20 cellular contexts compared by ENCODE assay signal in the genomic region with DNA sequence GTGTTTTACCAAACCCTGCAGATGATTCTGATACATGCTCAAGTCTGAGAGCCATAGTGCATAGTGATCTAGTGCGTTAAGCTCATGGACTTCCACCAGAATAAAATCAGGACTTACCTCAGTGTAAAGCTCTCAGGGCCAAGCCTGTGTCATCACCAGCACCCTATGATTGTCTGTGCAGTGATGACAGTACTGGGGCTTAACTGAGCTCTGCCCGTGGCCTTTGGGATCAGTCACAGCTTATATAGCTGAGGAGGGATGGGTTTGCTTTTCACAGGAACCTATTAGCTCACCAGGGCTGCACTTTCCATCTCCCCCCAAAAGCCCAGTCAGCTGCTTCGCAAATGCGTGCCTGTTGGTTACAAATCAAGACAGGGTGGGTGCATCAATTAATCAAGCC.
"Had no signal": no experiment of that assay in that cellular context is flagged by ENCODE, and none has a peak within 500 bp of the region (broad histone marks: within the 10 kb centered on the region; RNA-seq: fewer than 3 reads in every experiment).

No MANE protein-coding gene starts in this region.

- H3K4me3 Mint-ChIP-seq: activated CD4-positive, alpha-beta T cell treated with anti-CD3 and anti-CD28 coated beads, Interleukin-2, amount 10 ng/mL, durations not matched to agents 24 days and 14 days; activated CD8-positive, alpha-beta T cell treated with anti-CD3 and anti-CD28 coated beads for 36 hours; activated naive CD4-positive, alpha-beta T cell treated with anti-CD3 and anti-CD28 coated beads, Interleukin-2, amount 10 ng/mL, durations not matched to agents 7 days and 5 days; activated T-cell treated with anti-CD3 and anti-CD28 coated beads, Interleukin-2, amount 50 U/mL, for 4 hours; dendritic cell treated with granulocyte-macrophage colony-stimulating factor and Interleukin-4, amounts not matched to agents 40 ng/mL and 50 ng/mL, for 4 days; immature natural killer cell; memory B cell; naive B cell; neural crest cell; stimulated activated memory B cell treated with anti-CD40 and anti-IgM and Interleukin-4, amounts not matched to agents 10 μg/mL and 1 μg/mL and 100 μg/mL, for 72 hours had no signal

- ATAC-seq: activated CD8-positive, alpha-beta T cell treated with anti-CD3 and anti-CD28 coated beads for 36 hours; activated T-cell treated with anti-CD3 and anti-CD28 coated beads, Interleukin-2, amount 50 U/mL, for 4 hours; left ventricle myocardium superior; mucosa of descending colon; stimulated activated memory B cell treated with anti-CD40 and anti-IgM and Interleukin-4, amounts not matched to agents 10 μg/mL and 1 μg/mL and 100 μg/mL, for 72 hours had no signal

- H3K9me3 ChIP-seq: heart left ventricle, mucosa of descending colon, right atrium auricular region, thyroid gland had no signal

- H3K27ac Mint-ChIP-seq: activated CD4-positive, alpha-beta T cell treated with anti-CD3 and anti-CD28 coated beads, Interleukin-2, amount 10 ng/mL, durations not matched to agents 24 days and 14 days; activated CD8-positive, alpha-beta T cell treated with anti-CD3 and anti-CD28 coated beads for 36 hours; activated naive CD4-positive, alpha-beta T cell treated with anti-CD3 and anti-CD28 coated beads, Interleukin-2, amount 10 ng/mL, durations not matched to agents 7 days and 5 days; dendritic cell treated with granulocyte-macrophage colony-stimulating factor and Interleukin-4, amounts not matched to agents 40 ng/mL and 50 ng/mL, for 4 days; memory B cell; naive B cell; progenitor cell of endocrine pancreas; stimulated activated memory B cell treated with anti-CD40 and anti-IgM and Interleukin-4, amounts not matched to agents 10 μg/mL and 1 μg/mL and 100 μg/mL, for 72 hours had no signal

- H3K36me3 ChIP-seq: right atrium auricular region, thyroid gland had no signal

- H3K27me3 Mint-ChIP-seq: activated CD4-positive, alpha-beta T cell treated with anti-CD3 and anti-CD28 coated beads, Interleukin-2, amount 10 ng/mL, durations not matched to agents 24 days and 14 days; activated CD8-positive, alpha-beta T cell treated with anti-CD3 and anti-CD28 coated beads for 36 hours; activated naive CD4-positive, alpha-beta T cell treated with anti-CD3 and anti-CD28 coated beads, Interleukin-2, amount 10 ng/mL, durations not matched to agents 7 days and 5 days; dendritic cell treated with granulocyte-macrophage colony-stimulating factor and Interleukin-4, amounts not matched to agents 40 ng/mL and 50 ng/mL, for 4 days; memory B cell; naive B cell; progenitor cell of endocrine pancreas; stimulated activated memory B cell treated with anti-CD40 and anti-IgM and Interleukin-4, amounts not matched to agents 10 μg/mL and 1 μg/mL and 100 μg/mL, for 72 hours had no signal

- H3K4me3 ChIP-seq: heart left ventricle, mucosa of descending colon, right atrium auricular region, skin epidermis, thyroid gland had no signal

- DNase-seq: activated CD4-positive, alpha-beta T cell treated with anti-CD3 and anti-CD28 coated beads, Interleukin-2, amount 10 ng/mL, durations not matched to agents 24 days and 14 days; activated CD8-positive, alpha-beta T cell treated with anti-CD3 and anti-CD28 coated beads for 36 hours; activated naive CD4-positive, alpha-beta T cell treated with anti-CD3 and anti-CD28 coated beads, Interleukin-2, amount 10 ng/mL, durations not matched to agents 7 days and 5 days; activated T-cell treated with anti-CD3 and anti-CD28 coated beads, Interleukin-2, amount 50 U/mL, for 4 hours; cerebellar nuclear complex; effector CD8-positive, alpha-beta T cell; heart left ventricle; immature natural killer cell; left ventricle myocardium superior; mucosa of descending colon; naive B cell; stimulated activated CD4-positive, alpha-beta T cell treated with anti-CD3 and anti-CD28 coated beads, Interleukin-4, amount 100 ng/mL, for 24 hours; thyroid gland had no signal

- H3K4me1 Mint-ChIP-seq: activated naive CD4-positive, alpha-beta T cell treated with anti-CD3 and anti-CD28 coated beads, Interleukin-2, amount 10 ng/mL, durations not matched to agents 7 days and 5 days; memory B cell; neural crest cell had no signal

- H3K27ac ChIP-seq: right atrium auricular region, thyroid gland had no signal

- H3K27me3 ChIP-seq: heart left ventricle, right atrium auricular region, thyroid gland had no signal

- H3K9me3 Mint-ChIP-seq: activated CD8-positive, alpha-beta T cell treated with anti-CD3 and anti-CD28 coated beads for 36 hours; activated naive CD4-positive, alpha-beta T cell treated with anti-CD3 and anti-CD28 coated beads, Interleukin-2, amount 10 ng/mL, durations not matched to agents 7 days and 5 days; activated T-cell treated with anti-CD3 and anti-CD28 coated beads, Interleukin-2, amount 50 U/mL, for 4 hours; dendritic cell treated with granulocyte-macrophage colony-stimulating factor and Interleukin-4, amounts not matched to agents 40 ng/mL and 50 ng/mL, for 4 days; immature natural killer cell; memory B cell; naive B cell; stimulated activated memory B cell treated with anti-CD40 and anti-IgM and Interleukin-4, amounts not matched to agents 10 μg/mL and 1 μg/mL and 100 μg/mL, for 72 hours had no signal
